Comparison of ENCODE assay signal across 1 cellular context in the genomic region with DNA sequence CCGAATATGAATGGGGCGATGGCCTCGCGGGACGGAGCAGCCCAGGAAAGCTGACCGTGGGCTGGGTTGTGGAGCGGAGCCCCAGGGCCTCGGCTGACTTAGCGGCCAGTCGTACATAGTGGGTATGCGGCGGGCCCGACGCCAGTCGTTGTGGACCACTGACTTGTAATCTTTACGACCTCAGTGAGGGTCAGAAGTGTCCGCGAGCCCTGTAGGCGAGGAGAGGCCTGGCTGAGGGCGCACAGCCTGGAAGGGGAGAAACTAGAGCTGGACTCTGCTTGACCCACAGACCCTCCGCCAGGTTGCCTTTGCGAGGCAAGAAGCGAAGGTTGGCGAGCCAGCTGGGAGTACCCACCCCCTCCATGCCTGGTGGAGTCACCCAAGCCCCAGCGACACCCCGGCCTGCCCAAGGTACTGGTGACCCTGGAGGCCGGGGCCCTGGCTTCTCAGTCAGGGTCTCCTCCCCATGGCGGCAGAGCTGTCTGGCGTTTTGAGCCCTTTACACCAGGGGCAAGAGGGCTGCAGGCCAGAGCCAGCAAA.
TF ChIP-seq lines count a peak whose summit lies in the region.

No MANE protein-coding gene starts in this region.

TF ChIP-seq in K562, 482 proteins besides CTCF, POLR2A, EP300 and RAD21 (continued from another document):
- peak; percentile 3; the same call in 1 of the 2 replicates for TF ChIP-seq GABPA (tag; conservative IDR thresholded peaks at IDR 0.05; ENCODE audit: low read depth)
